In the genomic region with DNA sequence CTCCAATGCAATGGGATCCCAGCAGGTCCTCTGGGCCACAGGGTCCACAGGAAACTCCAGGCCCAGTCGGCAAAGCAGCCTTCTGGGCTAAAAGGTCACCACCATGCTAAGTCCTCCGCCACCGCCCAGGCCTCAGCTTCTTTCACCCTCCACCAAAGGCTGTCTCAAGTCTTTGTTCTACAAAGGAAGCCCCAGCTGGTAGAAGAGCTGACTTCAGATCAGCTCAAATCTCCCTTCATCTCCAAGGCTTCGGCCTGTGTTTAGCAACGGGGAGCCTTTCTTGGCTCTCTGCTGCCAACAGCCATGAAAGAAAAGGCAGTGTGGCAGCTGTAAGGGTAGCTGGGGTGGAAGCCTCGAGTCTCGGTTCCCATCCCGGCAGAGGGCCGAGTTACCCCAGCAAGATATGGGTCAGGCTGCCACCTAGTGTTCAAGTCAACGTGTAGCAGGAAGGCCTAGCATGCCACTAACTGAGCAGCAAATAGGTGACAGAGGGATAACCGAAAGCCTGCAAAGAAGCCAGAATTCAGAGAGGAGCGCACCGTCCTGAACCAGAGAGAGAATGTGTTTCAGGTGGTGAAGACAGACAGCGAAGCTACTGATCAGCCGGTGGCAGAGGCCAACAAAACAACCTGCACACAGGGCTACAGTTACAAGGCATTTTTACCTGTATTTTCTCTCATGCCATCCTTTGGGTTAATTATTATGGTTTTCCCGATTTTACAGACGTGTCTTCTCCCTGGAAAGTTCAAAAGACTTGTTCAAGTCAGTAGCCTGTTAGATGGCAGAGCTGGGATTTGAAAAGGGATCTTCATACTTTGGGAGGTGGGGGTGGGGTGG, we compare ENCODE assay signal across 1 cellular context.
TF ChIP-seq lines count a peak whose summit lies in the region.

No MANE protein-coding gene starts in this region.

TF ChIP-seq in HepG2, 621 proteins besides CTCF, POLR2A, EP300 and RAD21 (continued from another document):
- TF ChIP-seq ZFY (CRISPR knock-in tag; IDR thresholded peaks at IDR 0.05) = peak; percentile 17; the same call in 1 of the 2 replicates
- no peak for TF ChIP-seq KLF9 (CRISPR knock-in tag; IDR thresholded peaks at IDR 0.05; ENCODE audit: low read depth)
- TF ChIP-seq, protein P1, sequence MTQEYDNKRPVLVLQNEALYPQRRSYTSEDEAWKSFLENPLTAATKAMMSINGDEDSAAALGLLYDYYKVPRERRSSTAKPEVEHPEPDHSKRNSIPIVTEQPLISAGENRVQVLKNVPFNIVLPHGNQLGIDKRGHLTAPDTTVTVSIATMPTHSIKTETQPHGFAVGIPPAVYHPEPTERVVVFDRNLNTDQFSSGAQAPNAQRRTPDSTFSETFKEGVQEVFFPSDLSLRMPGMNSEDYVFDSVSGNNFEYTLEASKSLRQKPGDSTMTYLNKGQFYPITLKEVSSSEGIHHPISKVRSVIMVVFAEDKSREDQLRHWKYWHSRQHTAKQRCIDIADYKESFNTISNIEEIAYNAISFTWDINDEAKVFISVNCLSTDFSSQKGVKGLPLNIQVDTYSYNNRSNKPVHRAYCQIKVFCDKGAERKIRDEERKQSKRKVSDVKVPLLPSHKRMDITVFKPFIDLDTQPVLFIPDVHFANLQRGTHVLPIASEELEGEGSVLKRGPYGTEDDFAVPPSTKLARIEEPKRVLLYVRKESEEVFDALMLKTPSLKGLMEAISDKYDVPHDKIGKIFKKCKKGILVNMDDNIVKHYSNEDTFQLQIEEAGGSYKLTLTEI (CRISPR knock-in tag; conservative IDR thresholded peaks at IDR 0.05) = no peak
- peak; percentile 43; the same call in 1 of the 2 replicates for TF ChIP-seq ZFX (CRISPR knock-in tag; IDR thresholded peaks at IDR 0.05; ENCODE audit: low read depth)
- TF ChIP-seq ZNF607 (CRISPR knock-in tag; IDR thresholded peaks at IDR 0.05; ENCODE audit: borderline replicate concordance) = no peak
- TF ChIP-seq ZFP36 (IDR thresholded peaks at IDR 0.05; ENCODE audit: borderline replicate concordance, low read depth, low read length, partially characterized antibody) = no peak
- TF ChIP-seq, protein P2, sequence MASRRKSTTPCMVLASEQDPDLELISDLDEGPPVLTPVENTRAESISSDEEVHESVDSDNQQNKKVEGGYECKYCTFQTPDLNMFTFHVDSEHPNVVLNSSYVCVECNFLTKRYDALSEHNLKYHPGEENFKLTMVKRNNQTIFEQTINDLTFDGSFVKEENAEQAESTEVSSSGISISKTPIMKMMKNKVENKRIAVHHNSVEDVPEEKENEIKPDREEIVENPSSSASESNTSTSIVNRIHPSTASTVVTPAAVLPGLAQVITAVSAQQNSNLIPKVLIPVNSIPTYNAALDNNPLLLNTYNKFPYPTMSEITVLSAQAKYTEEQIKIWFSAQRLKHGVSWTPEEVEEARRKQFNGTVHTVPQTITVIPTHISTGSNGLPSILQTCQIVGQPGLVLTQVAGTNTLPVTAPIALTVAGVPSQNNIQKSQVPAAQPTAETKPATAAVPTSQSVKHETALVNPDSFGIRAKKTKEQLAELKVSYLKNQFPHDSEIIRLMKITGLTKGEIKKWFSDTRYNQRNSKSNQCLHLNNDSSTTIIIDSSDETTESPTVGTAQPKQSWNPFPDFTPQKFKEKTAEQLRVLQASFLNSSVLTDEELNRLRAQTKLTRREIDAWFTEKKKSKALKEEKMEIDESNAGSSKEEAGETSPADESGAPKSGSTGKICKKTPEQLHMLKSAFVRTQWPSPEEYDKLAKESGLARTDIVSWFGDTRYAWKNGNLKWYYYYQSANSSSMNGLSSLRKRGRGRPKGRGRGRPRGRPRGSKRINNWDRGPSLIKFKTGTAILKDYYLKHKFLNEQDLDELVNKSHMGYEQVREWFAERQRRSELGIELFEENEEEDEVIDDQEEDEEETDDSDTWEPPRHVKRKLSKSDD (CRISPR knock-in tag; IDR thresholded peaks at IDR 0.05; ENCODE audit: low read depth) = no peak
- no peak for TF ChIP-seq PRPF4 (IDR thresholded peaks at IDR 0.05; ENCODE audit: low read depth, low read length, poor library complexity, severe bottlenecking)
- TF ChIP-seq XRCC5 (optimal IDR thresholded peaks at IDR 0.05; ENCODE audit: low read length) = peak; percentile 48
- 0 out of 2 replicates have a peak, but pooled peaks have one; percentile 30 for TF ChIP-seq CBX5 (CRISPR knock-in tag; IDR thresholded peaks at IDR 0.05; ENCODE audit: borderline replicate concordance)
- peak; percentile 75 for TF ChIP-seq STAG1 (CRISPR knock-in tag; IDR thresholded peaks at IDR 0.05)
- peak; percentile 62 for TF ChIP-seq SMC3 (IDR thresholded peaks at IDR 0.05; ENCODE audit: low read length)
